8 cellular contexts compared by ENCODE assay signal in genomic region chr2:210171309-210172218, GRCh38. TPM values are rescaled to one million over a fixed set of nuclear protein-coding genes. Genes with fewer than 3 reads are reported as not detected.
DNase-seq lines count a peak whose midpoint lies in the region; ATAC-seq and TF ChIP-seq lines count a peak whose summit lies in the region.

Gene KANSL1L, minus strand, starts transcription at chr2:210171409. Its CDS starts 16,827 bp downstream, at chr2:210154582.

- H3F3A ChIP-seq in DOHH2 (ENCODE audit: control insufficient read depth, insufficient read depth) (no peaks in the 10 kb centered on the region; the same call in none of the 2 replicates), GM23338 (replicated peaks; ENCODE audit: low read depth) (0 out of 2 replicates have a peak, but pooled peaks cover 4% of the 10 kb centered on the region)

- H3K27ac ChIP-seq in DOHH2 (ENCODE audit: low read depth, low read length): peak within 1 kb of the TSS; percentile 88
- H3K27ac ChIP-seq in GM23338 (ENCODE audit: low read depth): peak within 1 kb of the TSS; percentile 96
- H3K27ac ChIP-seq in fibroblast of lung (ENCODE audit: insufficient read depth, low read length): peak within 1 kb of the TSS; percentile 98

- no peaks in the 10 kb centered on the region for H3K9me3 ChIP-seq in DOHH2 (ENCODE audit: control insufficient read depth, insufficient read depth, low read length)
- H3K9me3 ChIP-seq in fibroblast of lung (ENCODE audit: control insufficient read depth, insufficient read depth, low read depth, low read length): no peaks in the 10 kb centered on the region

- no peaks in the 10 kb centered on the region for H3K36me3 Mint-ChIP-seq in GM23338 (ENCODE audit: low read depth)
- H3K36me3 Mint-ChIP-seq in activated T-helper 17 cell treated with anti-CD3 and anti-CD28 coated beads, Interleukin-2, amount 50 U/mL, for 72 hours (ENCODE audit: low read depth): peaks cover 10% of the 10 kb centered on the region
- H3K36me3 Mint-ChIP-seq in naive thymus-derived CD8-positive, alpha-beta T cell: no peaks in the 10 kb centered on the region
- H3K36me3 Mint-ChIP-seq in stimulated activated naive B cell treated with anti-CD40 and anti-IgM and Interleukin-4, amounts not matched to agents 10 μg/mL and 1 μg/mL and 100 μg/mL, for 72 hours: no peaks in the 10 kb centered on the region

- TF ChIP-seq CTCF in DOHH2 (IDR thresholded peaks at IDR 0.05; ENCODE audit: low read depth, low read length, poor library complexity, severe bottlenecking) (no peak), GM23338 (conservative IDR thresholded peaks at IDR 0.05; ENCODE audit: low read depth in 2 of 2) (no peak), fibroblast of lung (conservative IDR thresholded peaks at IDR 0.05 in 1 of 2, IDR thresholded peaks at IDR 0.05 in 1 of 2; ENCODE audit: low read depth in 1 of 2, low read length in 2 of 2) (no peak)

- H3K9ac ChIP-seq in fibroblast of lung (ENCODE audit: insufficient read depth, low read length): peak within 1 kb of the TSS; percentile 93

- POLR2A ChIA-PET in naive thymus-derived CD8-positive, alpha-beta T cell (lab: Charles Lee): interaction anchor here (1.3 to 2.9 kb wide), 5 partner anchors 8 to 171 kb away, joined by 5 to 25 read pairs (median 8); partner anchors contain the start of gene RPE

- H3K9me2 ChIP-seq in DOHH2 (replicated peaks; ENCODE audit: control insufficient read depth, low read length): no peaks in the 10 kb centered on the region
- no peaks in the 10 kb centered on the region for H3K9me2 ChIP-seq in GM23338 (ENCODE audit: insufficient read depth)

- peak within 1 kb of the TSS; percentile 99 for H3K27ac Mint-ChIP-seq in GM23338
- peak within 1 kb of the TSS; percentile 100 for H3K27ac Mint-ChIP-seq in activated T-helper 17 cell treated with anti-CD3 and anti-CD28 coated beads, Interleukin-2, amount 50 U/mL, for 72 hours
- H3K27ac Mint-ChIP-seq in naive thymus-derived CD8-positive, alpha-beta T cell: peak within 1 kb of the TSS; percentile 92 to 99 (median 96)
- peak within 1 kb of the TSS; percentile 98 for H3K27ac Mint-ChIP-seq in stimulated activated naive B cell treated with anti-CD40 and anti-IgM and Interleukin-4, amounts not matched to agents 10 μg/mL and 1 μg/mL and 100 μg/mL, for 72 hours

- peak within 1 kb of the TSS; percentile 0 for H2AFZ ChIP-seq in GM23338
- H2AFZ ChIP-seq in fibroblast of lung (ENCODE audit: low read length): peak within 1 kb of the TSS; percentile 89

- H3K36me3 ChIP-seq in DOHH2 (ENCODE audit: control insufficient read depth, low read length) (0 out of 2 replicates have a peak, but pooled peaks cover 5% of the 10 kb centered on the region), GM23338 (ENCODE audit: insufficient read depth) (no peaks in the 10 kb centered on the region), fibroblast of lung (ENCODE audit: control insufficient read depth, insufficient read depth, low read length) (no peaks in the 10 kb centered on the region)

- peak; percentile 99 for DNase-seq in GM23338 (ENCODE audit: low spot score)
- peak; percentile 70 to 73 for DNase-seq in Kasumi-1 (lab: John Stamatoyannopoulos, UW)
- DNase-seq in RKO (ENCODE audit: low spot score): peak; percentile 96
- peak; percentile 94 to 96 for DNase-seq in fibroblast of lung (ENCODE audit: low read depth in 2 of 2)
- DNase-seq in naive thymus-derived CD8-positive, alpha-beta T cell: peak; percentile 94 to 98 (median 95)
- DNase-seq in stimulated activated naive B cell treated with anti-CD40 and anti-IgM and Interleukin-4, amounts not matched to agents 10 μg/mL and 1 μg/mL and 100 μg/mL, for 72 hours: peak; percentile 93

- H3K4me1 ChIP-seq in DOHH2 (ENCODE audit: control insufficient read depth, low read length): peaks cover 27% of the 10 kb centered on the region
- peaks cover 12% of the 10 kb centered on the region for H3K4me1 ChIP-seq in GM23338 (ENCODE audit: insufficient read depth)
- peaks cover 2% of the 10 kb centered on the region for H3K4me1 ChIP-seq in fibroblast of lung (ENCODE audit: control insufficient read depth, extremely low read depth, insufficient read depth, low read length)

- peak; percentile 86 for ATAC-seq in GM23338
- ATAC-seq in activated T-helper 17 cell treated with anti-CD3 and anti-CD28 coated beads, Interleukin-2, amount 50 U/mL, for 72 hours (replicated peaks): peak; percentile 83
- ATAC-seq in naive thymus-derived CD8-positive, alpha-beta T cell: peak; percentile 82 to 83
- peak; percentile 80 to 87 for ATAC-seq in stimulated activated naive B cell treated with anti-CD40 and anti-IgM and Interleukin-4, amounts not matched to agents 10 μg/mL and 1 μg/mL and 100 μg/mL, for 72 hours (replicated peaks)

- H4K20me1 ChIP-seq in DOHH2 (ENCODE audit: control insufficient read depth, insufficient read depth, low read depth, low read length): no peaks in the 10 kb centered on the region
- H4K20me1 ChIP-seq in GM23338 (replicated peaks; ENCODE audit: insufficient read depth): no peaks in the 10 kb centered on the region
- H4K20me1 ChIP-seq in fibroblast of lung (ENCODE audit: control insufficient read depth, extremely low read depth, insufficient read depth, low read length): no peaks in the 10 kb centered on the region

- H3K4me3 ChIP-seq in DOHH2 (ENCODE audit: low read length) (peak within 1 kb of the TSS; percentile 81), GM23338 (peak within 1 kb of the TSS; percentile 70), fibroblast of lung (replicated peaks in 1 of 4; ENCODE audit: control extremely low read depth in 1 of 4, insufficient read depth in 1 of 4, low read depth in 3 of 4, low read length in 4 of 4) (peak within 1 kb of the TSS; percentile 68 to 90 (median 70))

- H3K27me3 ChIP-seq in DOHH2 (ENCODE audit: control insufficient read depth, low read length) (no peaks in the 10 kb centered on the region), GM23338 (ENCODE audit: insufficient read depth) (no peaks in the 10 kb centered on the region), fibroblast of lung (ENCODE audit: control insufficient read depth, insufficient read depth, low read length) (no peaks in the 10 kb centered on the region)

- H3K4me3 Mint-ChIP-seq in GM23338: peak within 1 kb of the TSS; percentile 95
- H3K4me3 Mint-ChIP-seq in activated T-helper 17 cell treated with anti-CD3 and anti-CD28 coated beads, Interleukin-2, amount 50 U/mL, for 72 hours: peak within 1 kb of the TSS; percentile 99
- peak within 1 kb of the TSS; percentile 94 to 99 (median 98) for H3K4me3 Mint-ChIP-seq in naive thymus-derived CD8-positive, alpha-beta T cell
- peak within 1 kb of the TSS; percentile 98 for H3K4me3 Mint-ChIP-seq in stimulated activated naive B cell treated with anti-CD40 and anti-IgM and Interleukin-4, amounts not matched to agents 10 μg/mL and 1 μg/mL and 100 μg/mL, for 72 hours

- H3K4me1 Mint-ChIP-seq in GM23338: peaks cover 20% of the 10 kb centered on the region
- H3K4me1 Mint-ChIP-seq in activated T-helper 17 cell treated with anti-CD3 and anti-CD28 coated beads, Interleukin-2, amount 50 U/mL, for 72 hours: peaks cover 10% of the 10 kb centered on the region
- peaks cover 10 to 38% (median 19%) of the 10 kb centered on the region in 4 donors for H3K4me1 Mint-ChIP-seq in naive thymus-derived CD8-positive, alpha-beta T cell
- H3K4me1 Mint-ChIP-seq in stimulated activated naive B cell treated with anti-CD40 and anti-IgM and Interleukin-4, amounts not matched to agents 10 μg/mL and 1 μg/mL and 100 μg/mL, for 72 hours: peaks cover 6 to 17% of the 10 kb centered on the region in 2 donors

- peak within 1 kb of the TSS; percentile 92 for H3K4me2 ChIP-seq in DOHH2 (ENCODE audit: low read length)
- peak within 1 kb of the TSS; percentile 81 for H3K4me2 ChIP-seq in GM23338
- H3K4me2 ChIP-seq in fibroblast of lung (ENCODE audit: extremely low read depth, insufficient read depth, low read length): peak within 1 kb of the TSS; percentile 94

- H3K79me2 ChIP-seq in DOHH2 (ENCODE audit: control insufficient read depth, low read length): peaks cover 35% of the 10 kb centered on the region
- peaks cover 36% of the 10 kb centered on the region for H3K79me2 ChIP-seq in GM23338 (replicated peaks; ENCODE audit: insufficient read depth)
- H3K79me2 ChIP-seq in fibroblast of lung (ENCODE audit: control insufficient read depth, insufficient read depth, low read length): peaks cover 23% of the 10 kb centered on the region

- no peaks in the 10 kb centered on the region for H3K9me3 Mint-ChIP-seq in GM23338
- H3K9me3 Mint-ChIP-seq in activated T-helper 17 cell treated with anti-CD3 and anti-CD28 coated beads, Interleukin-2, amount 50 U/mL, for 72 hours: no peaks in the 10 kb centered on the region
- no peaks in the 10 kb centered on the region for H3K9me3 Mint-ChIP-seq in naive thymus-derived CD8-positive, alpha-beta T cell
- H3K9me3 Mint-ChIP-seq in stimulated activated naive B cell treated with anti-CD40 and anti-IgM and Interleukin-4, amounts not matched to agents 10 μg/mL and 1 μg/mL and 100 μg/mL, for 72 hours: no peaks in the 10 kb centered on the region

- peaks cover 8% of the 10 kb centered on the region for H3K27me3 Mint-ChIP-seq in GM23338 (ENCODE audit: insufficient read depth, low read depth, poor library complexity)
- peaks cover 3% of the 10 kb centered on the region for H3K27me3 Mint-ChIP-seq in activated T-helper 17 cell treated with anti-CD3 and anti-CD28 coated beads, Interleukin-2, amount 50 U/mL, for 72 hours
- peaks cover 0 to 1% (median 0%) of the 10 kb centered on the region in 5 donors for H3K27me3 Mint-ChIP-seq in naive thymus-derived CD8-positive, alpha-beta T cell
- no peaks in the 10 kb centered on the region for H3K27me3 Mint-ChIP-seq in stimulated activated naive B cell treated with anti-CD40 and anti-IgM and Interleukin-4, amounts not matched to agents 10 μg/mL and 1 μg/mL and 100 μg/mL, for 72 hours

TF ChIP-seq in GM23338, 12 proteins besides CTCF, POLR2A, EP300 and RAD21:
- TF ChIP-seq EZH2 (IDR thresholded peaks at IDR 0.05; ENCODE audit: low read depth, unreplicated experiment) (no peak), POLR2AphosphoS5 (IDR thresholded peaks at IDR 0.05; ENCODE audit: low read depth) (peak; percentile 66), CREB1 (CRISPR knock-in tag; IDR thresholded peaks at IDR 0.05; ENCODE audit: low read depth) (0 out of 2 replicates have a peak, but pooled peaks have one; percentile 28), NANOG (IDR thresholded peaks at IDR 0.05; ENCODE audit: borderline replicate concordance) (no peak)
TF ChIP-seq in GM23338: peak in this region for 2.

RNA-seq across cellular contexts. Expression of gene KANSL1L, which starts in this region (rescaled TPM):
- total RNA-seq in GM23338 (2014; rRNA removed; shearing (Covaris generic)): 21.1 and 21.2 TPM in 2 replicates
- 6.5 and 7.4 TPM in 2 replicates for polyA plus RNA-seq in GM23338 (2016; fragmentation: Nextera tagmentation; extraction: Ambion mirVana)
- 10 to 100 TPM in 1 of 2 donors, 1 to 10 TPM in 1; 4.3 to 10.3 TPM for total RNA-seq in activated T-helper 17 cell treated with anti-CD3 and anti-CD28 coated beads, Interleukin-2, amount 50 U/mL, for 72 hours
- total RNA-seq in fibroblast of lung: 21.8 and 26.1 TPM in 2 replicates
- polyA plus RNA-seq in fibroblast of lung: 5.5 and 7.3 TPM in 2 replicates
- polyA plus RNA-seq in fibroblast of lung (2012): 2.9 and 3.8 TPM in 2 replicates
- 0.59 and 1.5 TPM in 2 replicates for polyA minus RNA-seq in fibroblast of lung (ENCODE audit: low replicate concordance)
- total RNA-seq in naive thymus-derived CD8-positive, alpha-beta T cell: 10 to 100 TPM; 20.8 to 24.1 TPM
- 1 to 10 TPM in 1 of 3 donors, under 1 TPM in 2; 0.76 to 1.2 (median 0.78) TPM for polyA plus RNA-seq in naive thymus-derived CD8-positive, alpha-beta T cell

Comparison
In these comparisons a context has a peak if more than half of its experiments do, and no peak if none do; other contexts are left out.
1. Peak in every context shown above with its lines: DNase-seq, ATAC-seq, H3K4me3 ChIP-seq and H3K27ac ChIP-seq.